Comparison of ENCODE assay signal across 8 cellular contexts in genomic region chr16:4288148-4288921, GRCh38. TPM values are rescaled to one million over a fixed set of nuclear protein-coding genes. Genes with fewer than 3 reads are reported as not detected.
A peak's percentile ranks its signal among the peaks of the same experiment; 100 is the strongest.
DNase-seq lines count a peak whose midpoint lies in the region; ATAC-seq and TF ChIP-seq lines count a peak whose summit lies in the region.

No MANE protein-coding gene starts in this region.

- TF ChIP-seq POLR2A in Peyer's patch (IDR thresholded peaks at IDR 0.05) (no peak), tibial nerve (IDR thresholded peaks at IDR 0.05) (no peak)

- WGBS in tibial nerve, 2 donors = 14 to 15% methylated on average over 19 to 21 of the region's 22 CpGs

- H3K4me3 ChIP-seq in Peyer's patch (no peak overlapping the region), parathyroid adenoma (ENCODE audit: low read depth, low read length) (no peak overlapping the region), tibial nerve (no peak overlapping the region)

- no peak overlapping the region for H3K9ac ChIP-seq in parathyroid adenoma

- H3K9me3 Mint-ChIP-seq in activated T-helper 17 cell treated with anti-CD3 and anti-CD28 coated beads, Interleukin-2, amount 50 U/mL, for 72 hours = no peaks in the 10 kb centered on the region

- H3K4me1 ChIP-seq in Peyer's patch (peaks cover 0 to 11% (median 3%) of the 10 kb centered on the region in 4 donors), foreskin keratinocyte (peaks cover 4% of the 10 kb centered on the region), parathyroid adenoma (peaks cover 13% of the 10 kb centered on the region), tibial nerve (peaks cover 0 to 32% (median 5%) of the 10 kb centered on the region in 4 donors)

- peak; percentile 68 for ATAC-seq in HG03039 (IDR thresholded peaks at IDR 0.05; ENCODE audit: unreplicated experiment)
- ATAC-seq in activated T-helper 17 cell treated with anti-CD3 and anti-CD28 coated beads, Interleukin-2, amount 50 U/mL, for 72 hours (replicated peaks) = peak; percentile 95
- ATAC-seq in foreskin keratinocyte = peak; percentile 88

- TF ChIP-seq CTCF in Peyer's patch (IDR thresholded peaks at IDR 0.05) = peak; percentile 78 to 97 (median 90)
- peak; percentile 73 for TF ChIP-seq CTCF in foreskin keratinocyte (conservative IDR thresholded peaks at IDR 0.05)
- TF ChIP-seq CTCF in parathyroid adenoma (IDR thresholded peaks at IDR 0.05) = peak; percentile 97
- TF ChIP-seq CTCF in tibial nerve (IDR thresholded peaks at IDR 0.05) = peak; percentile 94 to 97 (median 96)

- H2AFZ ChIP-seq in parathyroid adenoma = peak overlapping the region; percentile 61

- no peaks in the 10 kb centered on the region for H3K36me3 Mint-ChIP-seq in activated T-helper 17 cell treated with anti-CD3 and anti-CD28 coated beads, Interleukin-2, amount 50 U/mL, for 72 hours (ENCODE audit: low read depth)

- no peak overlapping the region for H3K27ac Mint-ChIP-seq in activated T-helper 17 cell treated with anti-CD3 and anti-CD28 coated beads, Interleukin-2, amount 50 U/mL, for 72 hours

- no peak overlapping the region for H3K27ac ChIP-seq in Peyer's patch
- no peak overlapping the region for H3K27ac ChIP-seq in foreskin keratinocyte
- H3K27ac ChIP-seq in parathyroid adenoma = no peak overlapping the region
- no peak overlapping the region for H3K27ac ChIP-seq in tibial nerve

- peaks cover 4% of the 10 kb centered on the region for H3K4me1 Mint-ChIP-seq in activated T-helper 17 cell treated with anti-CD3 and anti-CD28 coated beads, Interleukin-2, amount 50 U/mL, for 72 hours

- H3K27me3 ChIP-seq in Peyer's patch = no peaks in the 10 kb centered on the region
- no peaks in the 10 kb centered on the region for H3K27me3 ChIP-seq in foreskin keratinocyte
- H3K27me3 ChIP-seq in parathyroid adenoma (ENCODE audit: control insufficient read depth, insufficient read depth, low read length) = no peaks in the 10 kb centered on the region
- H3K27me3 ChIP-seq in tibial nerve = no peaks in the 10 kb centered on the region

- DNase-seq in NCI-H2171 treated with DMSO at 0.1 percent for 48 hours (lab: John Stamatoyannopoulos, UW) = peak; percentile 60
- no peak for DNase-seq in NCI-H2171 (lab: John Stamatoyannopoulos, UW)
- peak; percentile 79 to 91 (median 88) for DNase-seq in Peyer's patch
- DNase-seq in foreskin keratinocyte = peak in 1 of 2 donors; percentile 84
- peak; percentile 57 to 66 for DNase-seq in tibial nerve (ENCODE audit: low spot score in 2 of 2)

- no peak overlapping the region for H3K4me3 Mint-ChIP-seq in activated T-helper 17 cell treated with anti-CD3 and anti-CD28 coated beads, Interleukin-2, amount 50 U/mL, for 72 hours

- no peaks in the 10 kb centered on the region for H3K9me3 ChIP-seq in Peyer's patch
- H3K9me3 ChIP-seq in parathyroid adenoma (ENCODE audit: control insufficient read depth, low read length) = no peaks in the 10 kb centered on the region
- no peaks in the 10 kb centered on the region for H3K9me3 ChIP-seq in tibial nerve

- TF ChIP-seq EP300 in tibial nerve (IDR thresholded peaks at IDR 0.05) = no peak

- peak overlapping the region; percentile 33 for H3K4me2 ChIP-seq in parathyroid adenoma (ENCODE audit: low read length)

- peaks cover 2% of the 10 kb centered on the region for H3K79me2 ChIP-seq in parathyroid adenoma

- H3K36me3 ChIP-seq in Peyer's patch = no peaks in the 10 kb centered on the region
- no peaks in the 10 kb centered on the region for H3K36me3 ChIP-seq in parathyroid adenoma (ENCODE audit: control insufficient read depth, insufficient read depth, low read length)
- no peaks in the 10 kb centered on the region for H3K36me3 ChIP-seq in tibial nerve

- H3K27me3 Mint-ChIP-seq in activated T-helper 17 cell treated with anti-CD3 and anti-CD28 coated beads, Interleukin-2, amount 50 U/mL, for 72 hours = peaks cover 15% of the 10 kb centered on the region

RNA-seq across cellular contexts. Expression of gene TFAP4, which starts 15.5 kb away (rescaled TPM):
- total RNA-seq in Peyer's patch (10 to 100 TPM in 1 of 4 donors, 1 to 10 TPM in 3; 7.5 to 20.6 (median 8.9) TPM), foreskin keratinocyte (13.7 and 19.7 TPM in 2 replicates), tibial nerve (10 to 100 TPM in 2 of 4 donors, 1 to 10 TPM in 2; 6.9 to 16.8 (median 11.7) TPM)
- total RNA-seq in activated T-helper 17 cell treated with anti-CD3 and anti-CD28 coated beads, Interleukin-2, amount 50 U/mL, for 72 hours = 10 to 100 TPM; 14.5 to 27.2 TPM
- 11.9 and 15.1 TPM in 2 replicates for polyA plus RNA-seq in foreskin keratinocyte

RNA-seq across cellular contexts. Expression of gene GLIS2, which starts 27.5 kb away (rescaled TPM):
- 1 to 10 TPM in 3 of 4 donors, under 1 TPM in 1; 0.35 to 3.3 (median 1.7) TPM for total RNA-seq in Peyer's patch
- total RNA-seq in activated T-helper 17 cell treated with anti-CD3 and anti-CD28 coated beads, Interleukin-2, amount 50 U/mL, for 72 hours = 1 to 10 TPM in 1 of 2 donors, under 1 TPM in 1; 0.37 to 1.6 TPM
- total RNA-seq in foreskin keratinocyte = 5.0 and 5.3 TPM in 2 replicates
- polyA plus RNA-seq in foreskin keratinocyte = 9.5 TPM in 2 replicates
- 10 to 100 TPM in 3 of 4 donors, 1 to 10 TPM in 1; 9.0 to 11.1 (median 10.8) TPM for total RNA-seq in tibial nerve

RNA-seq across cellular contexts. Expression of gene SRL, which starts 46.5 kb away (rescaled TPM):
- total RNA-seq in Peyer's patch (1 to 10 TPM in 1 of 4 donors, under 1 TPM in 3; 0.35 to 1.7 (median 0.63) TPM), foreskin keratinocyte (not detected in 2 replicates), tibial nerve (1 to 10 TPM in 3 of 4 donors, under 1 TPM in 1; 0.84 to 3.6 (median 1.5) TPM)
- total RNA-seq in activated T-helper 17 cell treated with anti-CD3 and anti-CD28 coated beads, Interleukin-2, amount 50 U/mL, for 72 hours = not detected
- not detected in 2 replicates for polyA plus RNA-seq in foreskin keratinocyte
